ENCODE assay signal across 1 cellular context in the genomic region with DNA sequence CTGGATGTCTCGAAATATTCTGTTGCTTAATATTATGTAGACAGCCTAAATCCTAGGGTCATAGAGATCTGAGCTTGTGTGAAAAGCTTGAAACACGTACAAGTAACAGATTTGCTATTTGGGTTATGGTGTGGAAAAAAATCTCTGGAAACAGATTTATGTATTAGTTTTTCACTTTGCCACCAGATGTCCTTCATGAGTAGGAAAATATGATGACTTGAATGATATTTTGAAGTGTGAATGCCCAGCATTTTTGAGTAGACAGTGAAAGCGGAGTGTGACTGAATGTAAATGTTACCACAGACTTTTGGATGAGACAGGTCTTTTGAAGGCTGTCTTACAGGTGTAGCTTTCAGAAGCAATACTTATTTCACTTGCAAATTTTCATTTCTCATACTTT.
TF ChIP-seq lines count a peak whose summit lies in the region.

No MANE protein-coding gene starts in this region.

TF ChIP-seq in K562, 482 proteins besides CTCF, POLR2A, EP300 and RAD21 (continued from another document):
- no peak for TF ChIP-seq ZNF354B (CRISPR knock-in tag; IDR thresholded peaks at IDR 0.05)
- TF ChIP-seq MXI1 (IDR thresholded peaks at IDR 0.05; ENCODE audit: low read depth, low read length): no peak
- TF ChIP-seq GABPB2 (CRISPR knock-in tag; conservative IDR thresholded peaks at IDR 0.05): no peak
- TF ChIP-seq PYGO2 (tag; IDR thresholded peaks at IDR 0.05): no peak
- no peak for TF ChIP-seq EZH2 (IDR thresholded peaks at IDR 0.05; ENCODE audit: borderline replicate concordance, low read depth, low read length)
- TF ChIP-seq ZNF124 (CRISPR knock-in tag; IDR thresholded peaks at IDR 0.05): no peak
- TF ChIP-seq PHF21A (IDR thresholded peaks at IDR 0.05; ENCODE audit: borderline replicate concordance, low read depth): no peak
- TF ChIP-seq JUN (IDR thresholded peaks at IDR 0.05; ENCODE audit: borderline replicate concordance, low read depth, low read length): no peak
- no peak for TF ChIP-seq JUN (CRISPR knock-in tag; IDR thresholded peaks at IDR 0.05; ENCODE audit: borderline replicate concordance)
- TF ChIP-seq ZNF316 (IDR thresholded peaks at IDR 0.05): peak; percentile 62
- TF ChIP-seq SMC3 (conservative IDR thresholded peaks at IDR 0.05; ENCODE audit: insufficient read depth, low read depth, low read length): 0 out of 2 replicates have a peak, but pooled peaks have one; percentile 17
- TF ChIP-seq ATF6 (CRISPR knock-in tag; IDR thresholded peaks at IDR 0.05): no peak
- no peak for TF ChIP-seq MTA1 (IDR thresholded peaks at IDR 0.05; ENCODE audit: borderline replicate concordance)
- no peak for TF ChIP-seq HMG20B (CRISPR knock-in tag; IDR thresholded peaks at IDR 0.05)
- no peak for TF ChIP-seq GTF2A2 (tag; IDR thresholded peaks at IDR 0.05)
- TF ChIP-seq C11orf30 (IDR thresholded peaks at IDR 0.05; ENCODE audit: low read depth): peak; percentile 36; the same call in 1 of the 2 replicates
- TF ChIP-seq DEAF1 (CRISPR knock-in tag; IDR thresholded peaks at IDR 0.05): peak; percentile 41; the same call in 1 of the 2 replicates
- TF ChIP-seq GATA2 (CRISPR knock-in tag; IDR thresholded peaks at IDR 0.05): no peak
- no peak for TF ChIP-seq ZNF507 (tag; conservative IDR thresholded peaks at IDR 0.05)
- TF ChIP-seq NFYB (IDR thresholded peaks at IDR 0.05; ENCODE audit: extremely low read depth, insufficient read length): no peak
- TF ChIP-seq YY1 (IDR thresholded peaks at IDR 0.05; ENCODE audit: borderline replicate concordance in 1 of 3, control insufficient read depth in 1 of 3, extremely low read depth in 1 of 3, insufficient read depth in 3 of 3, insufficient read length in 1 of 3, insufficient replicate concordance in 2 of 3, low read depth in 1 of 3, low read length in 2 of 3): no peak
- TF ChIP-seq ZNF3 (CRISPR knock-in tag; IDR thresholded peaks at IDR 0.05): no peak
- no peak for TF ChIP-seq MTF1 (CRISPR knock-in tag; IDR thresholded peaks at IDR 0.05; ENCODE audit: borderline replicate concordance)
- TF ChIP-seq ZNF445 (CRISPR knock-in tag; IDR thresholded peaks at IDR 0.05; ENCODE audit: low read depth): no peak
- TF ChIP-seq LCOR (CRISPR knock-in tag; IDR thresholded peaks at IDR 0.05): no peak
- 0 out of 4 replicates have a peak, but pooled peaks of 1 of the 2 experiments have one; percentile 23 for TF ChIP-seq RCOR1 (IDR thresholded peaks at IDR 0.05; ENCODE audit: borderline replicate concordance in 1 of 2, low read depth in 2 of 2, low read length in 2 of 2)
- TF ChIP-seq KDM1A (IDR thresholded peaks at IDR 0.05): peak; percentile 48 to 50; a peak in 3 of 4 replicates
- no peak for TF ChIP-seq ZNF282 (CRISPR knock-in tag; IDR thresholded peaks at IDR 0.05)
- no peak for TF ChIP-seq FOXJ2 (tag; IDR thresholded peaks at IDR 0.05)
- TF ChIP-seq TEAD4 (IDR thresholded peaks at IDR 0.05; ENCODE audit: low read length): 0 out of 2 replicates have a peak, but pooled peaks have one; percentile 18
- TF ChIP-seq TEAD4 (CRISPR knock-in tag; IDR thresholded peaks at IDR 0.05; ENCODE audit: borderline replicate concordance): no peak
- no peak for TF ChIP-seq SMAD2 (IDR thresholded peaks at IDR 0.05; ENCODE audit: low read depth, low read length)
- TF ChIP-seq PCBP2 (IDR thresholded peaks at IDR 0.05; ENCODE audit: low read depth, low read length, poor library complexity, severe bottlenecking): no peak
- no peak for TF ChIP-seq ZNF586 (CRISPR knock-in tag; conservative IDR thresholded peaks at IDR 0.05)
- TF ChIP-seq HNRNPL (IDR thresholded peaks at IDR 0.05; ENCODE audit: low read depth, low read length): no peak
- no peak for TF ChIP-seq DPF2 (IDR thresholded peaks at IDR 0.05)
- no peak for TF ChIP-seq ELF1 (tag; IDR thresholded peaks at IDR 0.05)
- TF ChIP-seq ARID2 (IDR thresholded peaks at IDR 0.05): 0 out of 2 replicates have a peak, but pooled peaks have one; percentile 16
TF ChIP-seq in K562: peak in this region for 8.
